In genomic region chr5:134146651-134147544, GRCh38 we compare ENCODE assay signal across 13 cellular contexts. TPM values are rescaled to one million over a fixed set of nuclear protein-coding genes. Genes with fewer than 3 reads are reported as not detected.
A peak's percentile ranks its signal among the peaks of the same experiment; 100 is the strongest.
DNase-seq lines count a peak whose midpoint lies in the region; ATAC-seq, FAIRE-seq and TF ChIP-seq lines count a peak whose summit lies in the region.
"Had no signal": no experiment of that assay in that cellular context is flagged by ENCODE, and none has a peak within 500 bp of the region (broad histone marks: within the 10 kb centered on the region; RNA-seq: fewer than 3 reads in every experiment).

No MANE protein-coding gene starts in this region.

- no peak overlapping the region for H3K9ac ChIP-seq in K562 (ENCODE audit: insufficient read depth in 1 of 2, low read depth in 2 of 2, low read length in 2 of 2)

- H3K4me3 Mint-ChIP-seq in CD4-positive, alpha-beta memory T cell: no peak overlapping the region

- H3K4me2 ChIP-seq in K562 (ENCODE audit: insufficient read depth, low read length): no peak overlapping the region

- FAIRE-seq in GM12891 (lab: Jason Lieb, UNC) (no peak), K562 (lab: Jason Lieb, UNC) (no peak)

- peaks cover 30 to 69% (median 47%) of the 10 kb centered on the region in 4 donors for H3K4me1 Mint-ChIP-seq in CD4-positive, alpha-beta memory T cell

- TF ChIP-seq CTCF in K562 (IDR thresholded peaks at IDR 0.05 in 2 of 3, conservative IDR thresholded peaks at IDR 0.05 in 1 of 3; ENCODE audit: insufficient read depth in 2 of 3, low read depth in 1 of 3, low read length in 3 of 3) (no peak), omental fat pad (IDR thresholded peaks at IDR 0.05) (no peak), WERI-Rb-1 (IDR thresholded peaks at IDR 0.05; ENCODE audit: low read depth, low read length) (no peak)

- peaks cover 0 to 4% (median 0%) of the 10 kb centered on the region in 8 donors for H3K9me3 Mint-ChIP-seq in CD4-positive, alpha-beta memory T cell

- peaks cover 27% of the 10 kb centered on the region for H3K4me1 ChIP-seq in CD4-positive, alpha-beta memory T cell (ENCODE audit: insufficient read depth, low read length)
- H3K4me1 ChIP-seq in K562 (replicated peaks in 1 of 2; ENCODE audit: control insufficient read depth in 2 of 2, insufficient read depth in 2 of 2, low read length in 2 of 2): peaks cover 0 to 13% of the 10 kb centered on the region in 2 experiments; a peak in 2 of 5 replicates

- H3K9me1 ChIP-seq in K562 (ENCODE audit: control insufficient read depth, insufficient read depth, low read length): no peaks in the 10 kb centered on the region

- no peak for TF ChIP-seq EP300 in K562 (IDR thresholded peaks at IDR 0.05; ENCODE audit: low read length)

- TF ChIP-seq RAD21 in K562 (CRISPR knock-in tag; conservative IDR thresholded peaks at IDR 0.05 in 1 of 2, IDR thresholded peaks at IDR 0.05 in 1 of 2): no peak

- in situ Hi-C loops in K562 (cut with MboI): loop anchor here (5.0 kb wide), 1 partner anchor 105 kb away; no protein-coding TSS in a partner anchor

- peaks cover 74% of the 10 kb centered on the region for H3K36me3 ChIP-seq in CD4-positive, alpha-beta memory T cell (ENCODE audit: insufficient read depth, low read length)
- H3K36me3 ChIP-seq in K562 (ENCODE audit: control insufficient read depth, insufficient read depth, low read length) (peaks cover 92% of the 10 kb centered on the region), WERI-Rb-1 (peaks cover 90% of the 10 kb centered on the region)

- peaks cover 31% of the 10 kb centered on the region; the same call in 2 of the 3 replicates for H3K79me2 ChIP-seq in K562 (ENCODE audit: control insufficient read depth, insufficient read depth, low read length)

- intact Hi-C loops in CD4-positive, alpha-beta memory T cell (cut with micrococcal nuclease): loop anchor here (1.0 kb wide), 1 partner anchor 47 kb away; no protein-coding TSS in a partner anchor
- intact Hi-C loops in K562 (cut with micrococcal nuclease): loop anchor here (1.0 kb wide), 1 partner anchor 108 kb away; no protein-coding TSS in a partner anchor

- CTCF ChIA-PET in CD4-positive, alpha-beta memory T cell (lab: Charles Lee; ENCODE audit: partially characterized antibody): interaction anchor here (0.7 to 25.4 kb wide), 13 partner anchors 9 to 185 kb away, joined by 3 to 603 read pairs (median 4); no protein-coding TSS in a partner anchor
- CTCF ChIA-PET in K562 (lab: Yijun Ruan, JAX; ENCODE audit: low intra/inter-chr PET ratio): interaction anchor here (2.5 kb wide), 1 partner anchor 108 kb away, joined by 22 read pairs; no protein-coding TSS in a partner anchor

- H3K4me3 ChIP-seq in CD4-positive, alpha-beta memory T cell (ENCODE audit: low read length in 2 of 2): no peak overlapping the region
- H3K4me3 ChIP-seq in K562: no peak overlapping the region
- no peak overlapping the region for H3K4me3 ChIP-seq in WERI-Rb-1 (ENCODE audit: low read depth, low read length)
- H3K4me3 ChIP-seq: tibial artery had no signal

- TSS peak; percentile 50 for BruUV-seq in K562 (replicated peaks; lab: Mats Ljungman, UMichigan)

- H3K36me3 Mint-ChIP-seq in CD4-positive, alpha-beta memory T cell: peaks cover 45 to 84% of the 10 kb centered on the region in 2 donors

- H4K20me1 ChIP-seq in K562 (replicated peaks; ENCODE audit: control insufficient read depth, insufficient read depth, low read length): peaks cover 29% of the 10 kb centered on the region

- POLR2A ChIA-PET in CD4-positive, alpha-beta memory T cell (lab: Charles Lee; ENCODE audit: partially characterized antibody): interaction anchor here (0.8 to 23.7 kb wide), 11 partner anchors 9 to 143 kb away, joined by 3 to 313 read pairs (median 4); partner anchors contain the start of genes PPP2CA and SKP1
- POLR2A ChIA-PET in K562 (lab: Yijun Ruan, JAX): interaction anchor here (0.6 to 1.8 kb wide), 7 partner anchors 8 to 136 kb away, joined by 3 to 14 read pairs (median 5); partner anchors contain the start of gene SKP1

- H3K27me3 Mint-ChIP-seq in CD4-positive, alpha-beta memory T cell: no peaks in the 10 kb centered on the region

- no peaks in the 10 kb centered on the region for H3K9me3 ChIP-seq in CD4-positive, alpha-beta memory T cell (ENCODE audit: control insufficient read depth in 1 of 2, low read length in 2 of 2)
- no peaks in the 10 kb centered on the region for H3K9me3 ChIP-seq in K562 (replicated peaks; ENCODE audit: control insufficient read depth, insufficient read depth, low read depth, low read length)
- no peaks in the 10 kb centered on the region for H3K9me3 ChIP-seq in WERI-Rb-1 (ENCODE audit: severe bottlenecking)
- H3K9me3 ChIP-seq: tibial artery had no signal

- 97% methylated on average over 3 of the region's 4 CpGs for WGBS in K562 (ENCODE audit: insufficient coverage, low coverage, missing lambda C conversion rate)

- no peak overlapping the region for H3K27ac ChIP-seq in CD4-positive, alpha-beta memory T cell (ENCODE audit: low read depth, low read length)
- no peak overlapping the region for H3K27ac ChIP-seq in K562 (ENCODE audit: extremely low read depth, low read depth, low read length)
- H3K27ac ChIP-seq in WERI-Rb-1: no peak overlapping the region
- H3K27ac ChIP-seq: tibial artery had no signal

- TF ChIP-seq POLR2A in GM12891 (IDR thresholded peaks at IDR 0.05; ENCODE audit: low read depth, low read length): 0 out of 2 replicates have a peak, but pooled peaks have one; percentile 1
- TF ChIP-seq POLR2A in K562 (conservative IDR thresholded peaks at IDR 0.05): no peak

- no peak overlapping the region for H2AFZ ChIP-seq in K562 (ENCODE audit: low read depth, low read length)

- no peak for ATAC-seq in K562
- ATAC-seq in omental fat pad (ENCODE audit: low FRiP score): no peak

- H3K27me3 ChIP-seq in CD4-positive, alpha-beta memory T cell (ENCODE audit: insufficient read depth, low read length): no peaks in the 10 kb centered on the region
- no peaks in the 10 kb centered on the region for H3K27me3 ChIP-seq in K562 (ENCODE audit: control insufficient read depth in 2 of 2, insufficient read depth in 2 of 2, low read length in 2 of 2)
- H3K27me3 ChIP-seq in WERI-Rb-1 (ENCODE audit: insufficient read depth, low read depth, severe bottlenecking): no peaks in the 10 kb centered on the region
- H3K27me3 ChIP-seq: tibial artery had no signal

- no peak for DNase-seq in CD4-positive, alpha-beta memory T cell
- no peak for DNase-seq in GM12891 (ENCODE audit: insufficient read length, low spot score)
- DNase-seq in K562 (ENCODE audit: extremely low read depth in 1 of 4, low spot score in 3 of 4): no peak
- peak; percentile 39 for DNase-seq in medulla oblongata (ENCODE audit: extremely low spot score)
- no peak for DNase-seq in omental fat pad (ENCODE audit: low spot score)
- DNase-seq in effector CD8-positive, alpha-beta T cell (lab: John Stamatoyannopoulos, UW): no peak
- no peak for DNase-seq in NCI-H187 treated with DMSO at 0.1 percent for 48 hours (lab: John Stamatoyannopoulos, UW)
- no peak for DNase-seq in WERI-Rb-1
- DNase-seq: erythroblast, NCI-H510A treated with DMSO at 0.1 percent for 48 hours, occipital lobe, T1000 had no signal

- peak overlapping the region in 6 of 7 donors; percentile 63 to 98 (median 84) for H3K27ac Mint-ChIP-seq in CD4-positive, alpha-beta memory T cell

RNA-seq across cellular contexts. Expression of gene SKP1, which starts 29.9 kb away (rescaled TPM):
- 100 to 1,000 TPM; 234 to 246 TPM for total RNA-seq in CD4-positive, alpha-beta memory T cell
- polyA plus RNA-seq in CD4-positive, alpha-beta memory T cell: 1,000 to 10,000 TPM; 1,076 to 1,639 TPM
- polyA plus RNA-seq in GM12891 (2012; ENCODE audit: low read depth, missing spikeins): 424 TPM
- 90.0 and 233 TPM in 2 replicates for total RNA-seq in K562 (2011; cell fraction: chromatin; rRNA removed; ENCODE audit: low replicate concordance)
- total RNA-seq in K562 (2011; cell fraction: nucleolus; rRNA removed): 56.3 and 56.9 TPM in 2 replicates
- 128 and 219 TPM in 2 replicates for total RNA-seq in K562 (2011; cell fraction: nucleoplasm; rRNA removed)
- total RNA-seq in K562 (2014; rRNA removed) (259 and 301 TPM in 2 replicates), K562 (2014; rRNA removed; fragmentation: Illumina TruSeq; extraction: Trizol) (655 and 748 TPM in 2 replicates), K562 (2015; rRNA removed; fragmentation: Illumina TruSeq; extraction: Trizol) (621 and 639 TPM in 2 replicates), K562 (2021) (302 and 303 TPM in 2 replicates), omental fat pad (100 to 1,000 TPM; 121 to 219 (median 211) TPM)
- polyA plus RNA-seq in K562 (2011; rRNA removed) (471 and 627 TPM in 2 replicates), K562 (2014; fragmentation: Illumina TruSeq; extraction: Trizol) (809 and 876 TPM in 2 replicates), K562 (2014; fragmentation: Nextera tagmentation; extraction: Ambion mirVana) (1,000 to 10,000 TPM; 2,075 to 2,109 TPM), K562 (2014; rRNA removed) (625 and 669 TPM in 2 replicates)
- polyA plus RNA-seq in K562 (2011; cell fraction: cytosol; rRNA removed): 91.9 and 240 TPM in 2 replicates
- polyA plus RNA-seq in K562 (2011; cell fraction: nucleus; rRNA removed): 71.9 and 148 TPM in 2 replicates
- 488 and 491 TPM in 2 replicates for polyA plus RNA-seq in K562 (2012)
- polyA minus RNA-seq in K562 (2011; rRNA and poly(A)+ RNA removed): 617 and 618 TPM in 2 replicates
- polyA minus RNA-seq in K562 (2011; cell fraction: cytosol; rRNA and poly(A)+ RNA removed): 97.3 and 126 TPM in 2 replicates
- polyA minus RNA-seq in K562 (2011; cell fraction: nucleus; rRNA and poly(A)+ RNA removed): 44.0 and 74.6 TPM in 2 replicates

RNA-seq across cellular contexts. Expression of gene TCF7, which starts 32.4 kb away (rescaled TPM):
- total RNA-seq in CD4-positive, alpha-beta memory T cell: 100 to 1,000 TPM; 770 to 841 TPM
- 100 to 1,000 TPM; 102 to 474 TPM for polyA plus RNA-seq in CD4-positive, alpha-beta memory T cell
- 55.8 TPM for polyA plus RNA-seq in GM12891 (2012; ENCODE audit: low read depth, missing spikeins)
- total RNA-seq in K562 (2011; cell fraction: chromatin; rRNA removed; ENCODE audit: low replicate concordance): 22.7 and 54.2 TPM in 2 replicates
- total RNA-seq in K562 (2011; cell fraction: nucleolus; rRNA removed): 20.5 and 24.5 TPM in 2 replicates
- 24.3 and 38.9 TPM in 2 replicates for total RNA-seq in K562 (2011; cell fraction: nucleoplasm; rRNA removed)
- total RNA-seq in K562 (2014; rRNA removed) (5.8 TPM in 2 replicates), K562 (2014; rRNA removed; fragmentation: Illumina TruSeq; extraction: Trizol) (3.4 TPM in 2 replicates), K562 (2015; rRNA removed; fragmentation: Illumina TruSeq; extraction: Trizol) (3.1 and 3.2 TPM in 2 replicates), K562 (2021) (10.3 and 12.6 TPM in 2 replicates), omental fat pad (1 to 10 TPM; 1.6 to 4.3 (median 2.7) TPM)
- polyA plus RNA-seq in K562 (2011; rRNA removed) (3.2 and 4.2 TPM in 2 replicates), K562 (2014; fragmentation: Illumina TruSeq; extraction: Trizol) (14.4 and 14.9 TPM in 2 replicates), K562 (2014; fragmentation: Nextera tagmentation; extraction: Ambion mirVana) (1 to 10 TPM; 1.6 to 2.0 TPM), K562 (2014; rRNA removed) (5.4 and 5.8 TPM in 2 replicates)
- 2.6 and 5.4 TPM in 2 replicates for polyA plus RNA-seq in K562 (2011; cell fraction: cytosol; rRNA removed)
- 4.1 and 11.1 TPM in 2 replicates for polyA plus RNA-seq in K562 (2011; cell fraction: nucleus; rRNA removed)
- polyA plus RNA-seq in K562 (2012): 8.3 and 8.9 TPM in 2 replicates
- polyA minus RNA-seq in K562 (2011; rRNA and poly(A)+ RNA removed): 5.5 and 7.4 TPM in 2 replicates
- 5.3 and 9.5 TPM in 2 replicates for polyA minus RNA-seq in K562 (2011; cell fraction: cytosol; rRNA and poly(A)+ RNA removed)
- polyA minus RNA-seq in K562 (2011; cell fraction: nucleus; rRNA and poly(A)+ RNA removed): 8.3 and 13.5 TPM in 2 replicates
- total RNA-seq: occipital lobe had no signal

Comparison
In these comparisons a context has a peak if more than half of its experiments do, and no peak if none do; other contexts are left out.
1. RNA of gene TCF7, which starts 32.4 kb away (total RNA-seq): 770 to 841 TPM in CD4-positive, alpha-beta memory T cell; 3.1 to 54.2 TPM in K562 and 1.6 to 4.3 TPM in omental fat pad; every median in the first group is over 10 times any median in the second.